ENCODE assay signal across 1 cellular context in the genomic region with DNA sequence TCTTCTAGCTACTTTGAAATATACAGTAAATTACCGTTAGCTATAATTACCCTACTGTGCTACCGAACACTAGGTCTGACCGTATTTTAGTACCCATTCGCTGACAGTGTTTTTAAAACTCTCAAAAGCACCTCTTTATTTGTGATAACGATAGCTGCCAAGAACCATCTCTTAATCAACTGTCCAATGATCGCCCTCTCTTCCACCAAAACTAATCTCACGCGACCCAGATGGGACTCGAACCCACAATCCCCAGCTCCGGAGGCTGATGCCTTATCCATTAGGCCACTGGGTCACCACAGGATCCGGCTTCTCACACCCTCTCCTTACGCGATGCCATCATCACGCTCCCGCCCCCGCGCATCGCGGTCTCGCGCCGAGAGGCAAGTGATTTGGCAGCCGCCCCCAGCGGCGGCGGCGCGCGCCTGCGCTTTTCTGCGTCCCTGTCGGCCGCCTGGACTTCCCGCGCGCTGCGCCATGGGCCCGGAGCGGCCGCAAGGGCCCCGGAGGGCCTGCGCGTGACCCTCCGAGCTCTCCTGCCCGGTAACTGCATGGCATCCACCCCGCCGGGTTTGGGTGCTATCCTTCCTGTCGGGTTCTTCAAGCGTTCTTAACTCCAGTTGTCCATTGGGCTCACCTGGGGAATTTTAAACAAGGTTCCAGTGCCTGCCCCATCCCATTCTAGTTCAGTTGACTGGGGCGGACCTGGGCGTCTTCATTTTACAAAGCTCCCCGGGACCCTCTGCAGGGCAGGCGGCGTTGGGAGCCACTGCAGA.
TF ChIP-seq lines count a peak whose summit lies in the region.

No MANE protein-coding gene starts in this region.

TF ChIP-seq in HepG2, 621 proteins besides CTCF, POLR2A, EP300 and RAD21 (continued from another document and continues in another):
- TF ChIP-seq ATF2 (CRISPR knock-in tag; IDR thresholded peaks at IDR 0.05) (peak; percentile 96), MXD4 (CRISPR knock-in tag; IDR thresholded peaks at IDR 0.05) (peak; percentile 75), HNF4A (CRISPR knock-in tag; IDR thresholded peaks at IDR 0.05) (no peak), ZFX (CRISPR knock-in tag; IDR thresholded peaks at IDR 0.05; ENCODE audit: low read depth) (peak; percentile 95), ATF5 (CRISPR knock-in tag; IDR thresholded peaks at IDR 0.05; ENCODE audit: low read depth) (no peak), ZNF180 (CRISPR knock-in tag; IDR thresholded peaks at IDR 0.05; ENCODE audit: borderline replicate concordance, low read depth) (peak; percentile 70; the same call in 1 of the 2 replicates), ZNF33A (CRISPR knock-in tag; IDR thresholded peaks at IDR 0.05; ENCODE audit: borderline replicate concordance) (no peak), ZNF777 (CRISPR knock-in tag; IDR thresholded peaks at IDR 0.05) (peak; percentile 81), ZNF670 (CRISPR knock-in tag; IDR thresholded peaks at IDR 0.05; ENCODE audit: borderline replicate concordance) (peak; percentile 75; the same call in 1 of the 2 replicates), BCL3 (CRISPR knock-in tag; IDR thresholded peaks at IDR 0.05) (peak; percentile 87; the same call in 1 of the 2 replicates), ZBTB46 (CRISPR knock-in tag; IDR thresholded peaks at IDR 0.05; ENCODE audit: borderline replicate concordance) (no peak), DNMT1 (CRISPR knock-in tag; IDR thresholded peaks at IDR 0.05) (peak; percentile 22; the same call in 1 of the 2 replicates), ZNF10 (CRISPR knock-in tag; IDR thresholded peaks at IDR 0.05; ENCODE audit: borderline replicate concordance, low read depth) (no peak), EHMT2 (IDR thresholded peaks at IDR 0.05; ENCODE audit: borderline replicate concordance, low read depth, low read length) (peak; percentile 63; the same call in 1 of the 2 replicates), PTBP1 (IDR thresholded peaks at IDR 0.05; ENCODE audit: low read depth, low read length, poor library complexity, severe bottlenecking) (peak; percentile 73), ZNF468 (CRISPR knock-in tag; IDR thresholded peaks at IDR 0.05) (no peak), ZNF276 (CRISPR knock-in tag; IDR thresholded peaks at IDR 0.05; ENCODE audit: low read depth) (no peak), BRF2 (CRISPR knock-in tag; IDR thresholded peaks at IDR 0.05) (peak; percentile 98), ZNF17 (CRISPR knock-in tag; IDR thresholded peaks at IDR 0.05) (no peak), MLX (CRISPR knock-in tag; IDR thresholded peaks at IDR 0.05) (peak; percentile 82; the same call in 1 of the 2 replicates), CAMTA2 (CRISPR knock-in tag; IDR thresholded peaks at IDR 0.05; ENCODE audit: borderline replicate concordance) (peak; percentile 93; the same call in 1 of the 2 replicates), ZNF30 (CRISPR knock-in tag; IDR thresholded peaks at IDR 0.05) (peak; percentile 88), KDM2A (CRISPR knock-in tag; IDR thresholded peaks at IDR 0.05; ENCODE audit: borderline replicate concordance, low read depth) (peak; percentile 97), ZNF260 (CRISPR knock-in tag; IDR thresholded peaks at IDR 0.05; ENCODE audit: borderline replicate concordance, low read depth) (no peak), PBX2 (CRISPR knock-in tag; IDR thresholded peaks at IDR 0.05) (0 out of 2 replicates have a peak, but pooled peaks have one; percentile 17), HDAC6 (IDR thresholded peaks at IDR 0.05; ENCODE audit: low read depth, low read length) (no peak), ISX (CRISPR knock-in tag; conservative IDR thresholded peaks at IDR 0.05) (peak; percentile 95), RORA (CRISPR knock-in tag; IDR thresholded peaks at IDR 0.05) (peak; percentile 92), LCORL (IDR thresholded peaks at IDR 0.05) (no peak; the same call in 1 of the 2 replicates), LCORL (CRISPR knock-in tag; IDR thresholded peaks at IDR 0.05) (peak; percentile 96), ZNF776 (CRISPR knock-in tag; IDR thresholded peaks at IDR 0.05) (peak; percentile 89), SIX4 (CRISPR knock-in tag; IDR thresholded peaks at IDR 0.05) (peak; percentile 85), SOX6 (IDR thresholded peaks at IDR 0.05) (no peak), SOX6 (CRISPR knock-in tag; IDR thresholded peaks at IDR 0.05) (peak; percentile 79), NBN (conservative IDR thresholded peaks at IDR 0.05) (no peak), ZIK1 (CRISPR knock-in tag; IDR thresholded peaks at IDR 0.05; ENCODE audit: borderline replicate concordance, low read depth) (peak; percentile 31; the same call in 1 of the 2 replicates), ZNF543 (CRISPR knock-in tag; IDR thresholded peaks at IDR 0.05) (peak; percentile 81), HNF4G (IDR thresholded peaks at IDR 0.05; ENCODE audit: borderline replicate concordance, low read depth, low read length) (peak; percentile 27; the same call in 1 of the 2 replicates), HNF4G (CRISPR knock-in tag; IDR thresholded peaks at IDR 0.05; ENCODE audit: borderline replicate concordance, low read depth) (no peak), HOXA7 (CRISPR knock-in tag; IDR thresholded peaks at IDR 0.05) (no peak), RFX1 (IDR thresholded peaks at IDR 0.05) (no peak), ZNF691 (CRISPR knock-in tag; IDR thresholded peaks at IDR 0.05; ENCODE audit: borderline replicate concordance, low read depth) (peak; percentile 95), THAP11 (CRISPR knock-in tag; IDR thresholded peaks at IDR 0.05) (peak; percentile 89)
- TF ChIP-seq, protein P1, sequence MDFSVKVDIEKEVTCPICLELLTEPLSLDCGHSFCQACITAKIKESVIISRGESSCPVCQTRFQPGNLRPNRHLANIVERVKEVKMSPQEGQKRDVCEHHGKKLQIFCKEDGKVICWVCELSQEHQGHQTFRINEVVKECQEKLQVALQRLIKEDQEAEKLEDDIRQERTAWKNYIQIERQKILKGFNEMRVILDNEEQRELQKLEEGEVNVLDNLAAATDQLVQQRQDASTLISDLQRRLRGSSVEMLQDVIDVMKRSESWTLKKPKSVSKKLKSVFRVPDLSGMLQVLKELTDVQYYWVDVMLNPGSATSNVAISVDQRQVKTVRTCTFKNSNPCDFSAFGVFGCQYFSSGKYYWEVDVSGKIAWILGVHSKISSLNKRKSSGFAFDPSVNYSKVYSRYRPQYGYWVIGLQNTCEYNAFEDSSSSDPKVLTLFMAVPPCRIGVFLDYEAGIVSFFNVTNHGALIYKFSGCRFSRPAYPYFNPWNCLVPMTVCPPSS (IDR thresholded peaks at IDR 0.05): no peak
- TF ChIP-seq, protein P2, sequence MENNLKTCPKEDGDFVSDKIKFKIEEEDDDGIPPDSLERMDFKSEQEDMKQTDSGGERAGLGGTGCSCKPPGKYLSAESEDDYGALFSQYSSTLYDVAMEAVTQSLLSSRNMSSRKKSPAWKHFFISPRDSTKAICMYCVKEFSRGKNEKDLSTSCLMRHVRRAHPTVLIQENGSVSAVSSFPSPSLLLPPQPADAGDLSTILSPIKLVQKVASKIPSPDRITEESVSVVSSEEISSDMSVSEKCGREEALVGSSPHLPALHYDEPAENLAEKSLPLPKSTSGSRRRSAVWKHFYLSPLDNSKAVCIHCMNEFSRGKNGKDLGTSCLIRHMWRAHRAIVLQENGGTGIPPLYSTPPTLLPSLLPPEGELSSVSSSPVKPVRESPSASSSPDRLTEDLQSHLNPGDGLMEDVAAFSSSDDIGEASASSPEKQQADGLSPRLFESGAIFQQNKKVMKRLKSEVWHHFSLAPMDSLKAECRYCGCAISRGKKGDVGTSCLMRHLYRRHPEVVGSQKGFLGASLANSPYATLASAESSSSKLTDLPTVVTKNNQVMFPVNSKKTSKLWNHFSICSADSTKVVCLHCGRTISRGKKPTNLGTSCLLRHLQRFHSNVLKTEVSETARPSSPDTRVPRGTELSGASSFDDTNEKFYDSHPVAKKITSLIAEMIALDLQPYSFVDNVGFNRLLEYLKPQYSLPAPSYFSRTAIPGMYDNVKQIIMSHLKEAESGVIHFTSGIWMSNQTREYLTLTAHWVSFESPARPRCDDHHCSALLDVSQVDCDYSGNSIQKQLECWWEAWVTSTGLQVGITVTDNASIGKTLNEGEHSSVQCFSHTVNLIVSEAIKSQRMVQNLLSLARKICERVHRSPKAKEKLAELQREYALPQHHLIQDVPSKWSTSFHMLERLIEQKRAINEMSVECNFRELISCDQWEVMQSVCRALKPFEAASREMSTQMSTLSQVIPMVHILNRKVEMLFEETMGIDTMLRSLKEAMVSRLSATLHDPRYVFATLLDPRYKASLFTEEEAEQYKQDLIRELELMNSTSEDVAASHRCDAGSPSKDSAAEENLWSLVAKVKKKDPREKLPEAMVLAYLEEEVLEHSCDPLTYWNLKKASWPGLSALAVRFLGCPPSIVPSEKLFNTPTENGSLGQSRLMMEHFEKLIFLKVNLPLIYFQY (CRISPR knock-in tag; IDR thresholded peaks at IDR 0.05; ENCODE audit: borderline replicate concordance): peak; percentile 100
